ENCODE assay signal across 27 cellular contexts in genomic region chr1:111778066-111778465, GRCh38.
"Had no signal": no experiment of that assay in that cellular context is flagged by ENCODE, and none has a peak within 500 bp of the region (broad histone marks: within the 10 kb centered on the region; RNA-seq: fewer than 3 reads in every experiment).

No MANE protein-coding gene starts in this region.

- ATAC-seq: activated CD8-positive, alpha-beta T cell treated with anti-CD3 and anti-CD28 coated beads, Interleukin-2, amount 10 ng/mL, durations not matched to agents 7 days and 5 days; effector memory CD8-positive, alpha-beta T cell; gastroesophageal sphincter; heart left ventricle; left ventricle myocardium superior; stimulated activated memory B cell treated with anti-CD40 and anti-IgM and Interleukin-4, amounts not matched to agents 10 μg/mL and 1 μg/mL and 100 μg/mL, for 72 hours had no signal

- DNase-seq: activated CD4-positive, alpha-beta T cell treated with anti-CD3 and anti-CD28 coated beads for 1 hour; activated CD4-positive, alpha-beta T cell treated with anti-CD3 and anti-CD28 coated beads, Interleukin-2, amount 50 U/mL, for 1 hour; activated CD8-positive, alpha-beta T cell treated with anti-CD3 and anti-CD28 coated beads, Interleukin-2, amount 10 ng/mL, durations not matched to agents 7 days and 5 days; activated gamma-delta T cell treated with Interleukin-2 at 50 U/mL for 16 hours; activated T-cell treated with anti-CD3 and anti-CD28 coated beads, Interleukin-2, amount 50 U/mL, for 1 hour; adrenal gland; colonic mucosa; dorsolateral prefrontal cortex; effector memory CD8-positive, alpha-beta T cell; heart left ventricle; left ventricle myocardium superior; mammary epithelial cell; nucleus accumbens; posterior cingulate gyrus; right lobe of liver; small intestine; stimulated activated CD4-positive, alpha-beta T cell treated with anti-CD3 and anti-CD28 coated beads, Interleukin-2, amount 100 ng/mL, for 24 hours; transverse colon; WERI-Rb-1 had no signal

- H3K9me3 ChIP-seq: adrenal gland, colonic mucosa, esophagus muscularis mucosa, gastroesophageal sphincter, heart left ventricle, right lobe of liver, transverse colon, vagina had no signal

- H3K4me1 ChIP-seq: adrenal gland, colonic mucosa, gastroesophageal sphincter, heart left ventricle, transverse colon, vagina had no signal

- H3K27ac Mint-ChIP-seq: activated CD8-positive, alpha-beta T cell treated with anti-CD3 and anti-CD28 coated beads, Interleukin-2, amount 10 ng/mL, durations not matched to agents 7 days and 5 days; activated naive CD8-positive, alpha-beta T cell; nephron; stimulated activated memory B cell treated with anti-CD40 and anti-IgM and Interleukin-4, amounts not matched to agents 10 μg/mL and 1 μg/mL and 100 μg/mL, for 72 hours had no signal

- FAIRE-seq: islet of Langerhans, small intestine, TTC549 had no signal

- H3K9me3 Mint-ChIP-seq: effector memory CD8-positive, alpha-beta T cell; nephron; stimulated activated memory B cell treated with anti-CD40 and anti-IgM and Interleukin-4, amounts not matched to agents 10 μg/mL and 1 μg/mL and 100 μg/mL, for 72 hours had no signal

- H3K27ac ChIP-seq: adrenal gland, colonic mucosa, dorsolateral prefrontal cortex, esophagus muscularis mucosa, gastroesophageal sphincter, heart left ventricle, right lobe of liver, transverse colon, vagina, WERI-Rb-1 had no signal

- H3K4me3 ChIP-seq: adrenal gland, colonic mucosa, dorsolateral prefrontal cortex, esophagus muscularis mucosa, gastroesophageal sphincter, heart left ventricle, right lobe of liver, transverse colon, vagina had no signal

- H3K36me3 ChIP-seq: adrenal gland, colonic mucosa, right lobe of liver, transverse colon, vagina, WERI-Rb-1 had no signal

- H3K27me3 ChIP-seq: adrenal gland, colonic mucosa, dorsolateral prefrontal cortex, esophagus muscularis mucosa, gastroesophageal sphincter, heart left ventricle, right lobe of liver, transverse colon, vagina had no signal

- H3K4me1 Mint-ChIP-seq: stimulated activated memory B cell treated with anti-CD40 and anti-IgM and Interleukin-4, amounts not matched to agents 10 μg/mL and 1 μg/mL and 100 μg/mL, for 72 hours had no signal

- H3K4me3 Mint-ChIP-seq: activated CD8-positive, alpha-beta T cell treated with anti-CD3 and anti-CD28 coated beads, Interleukin-2, amount 10 ng/mL, durations not matched to agents 7 days and 5 days; activated naive CD8-positive, alpha-beta T cell; effector memory CD8-positive, alpha-beta T cell; nephron; stimulated activated memory B cell treated with anti-CD40 and anti-IgM and Interleukin-4, amounts not matched to agents 10 μg/mL and 1 μg/mL and 100 μg/mL, for 72 hours had no signal
